1 cellular context compared by ENCODE assay signal in the genomic region with DNA sequence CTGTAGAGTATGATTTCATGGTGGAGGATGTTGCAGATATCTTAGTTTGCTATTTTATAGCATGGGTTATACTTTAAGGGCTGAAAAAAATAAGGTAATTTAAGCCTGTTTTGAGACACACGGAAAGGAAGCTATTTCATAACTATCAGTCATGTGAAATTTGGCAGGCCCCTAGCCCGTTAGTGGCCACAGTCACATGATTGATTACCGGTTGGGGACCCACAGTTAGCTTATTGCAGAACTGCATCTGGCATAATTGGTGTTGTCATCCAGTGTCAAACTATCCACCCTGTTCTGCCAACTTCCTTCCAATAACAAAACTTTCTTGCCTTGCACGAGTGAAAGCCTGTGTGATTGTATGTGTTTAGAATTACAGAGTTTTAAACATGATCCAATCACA.
TF ChIP-seq lines count a peak whose summit lies in the region.

No MANE protein-coding gene starts in this region.

TF ChIP-seq in K562, 482 proteins besides CTCF, POLR2A, EP300 and RAD21 (continued from another document):
- TF ChIP-seq ZNF518B (CRISPR knock-in tag; IDR thresholded peaks at IDR 0.05) (no peak), HDAC2 (IDR thresholded peaks at IDR 0.05) (no peak), GTF2E2 (tag; IDR thresholded peaks at IDR 0.05) (0 out of 2 replicates have a peak, but pooled peaks have one; percentile 20)
TF ChIP-seq in K562: peak in this region for 12.
